ENCODE assay signal across 19 cellular contexts in the genomic region with DNA sequence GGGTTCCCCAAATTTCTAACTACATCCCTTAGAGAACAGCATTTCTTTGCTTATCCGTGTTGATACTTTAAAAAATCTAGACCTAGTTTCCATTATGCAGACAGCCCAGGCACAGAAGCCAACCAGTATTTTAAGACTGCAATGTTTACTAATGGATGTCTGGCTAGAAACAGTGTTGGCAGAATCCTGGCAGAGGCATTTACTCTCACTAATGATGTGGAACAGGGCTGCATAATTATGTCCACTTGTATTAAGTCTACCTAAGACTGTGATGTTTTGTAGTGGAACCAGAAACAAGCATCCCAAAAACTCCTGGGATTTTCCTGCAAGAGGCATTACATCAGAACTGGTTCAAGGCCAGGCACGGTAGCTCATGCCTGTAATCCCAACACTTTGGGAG. TPM values are rescaled to one million over a fixed set of nuclear protein-coding genes. Genes with fewer than 3 reads are reported as not detected.
DNase-seq lines count a peak whose midpoint lies in the region; ATAC-seq and TF ChIP-seq lines count a peak whose summit lies in the region.
"Had no signal": no experiment of that assay in that cellular context is flagged by ENCODE, and none has a peak within 500 bp of the region (broad histone marks: within the 10 kb centered on the region; RNA-seq: fewer than 3 reads in every experiment).

No MANE protein-coding gene starts in this region.

- no peak for DNase-seq in Right ventricle myocardium superior
- DNase-seq in cardiac septum (ENCODE audit: low spot score), result no peak
- peak in 1 of 2 donors; percentile 29 for DNase-seq in heart right ventricle
- DNase-seq in thyroid gland, result peak; percentile 52 to 61
- DNase-seq in RWPE1 (ENCODE audit: low spot score), result no peak
- no peak for DNase-seq in NCI-H1930 (lab: John Stamatoyannopoulos, UW)
- DNase-seq in ovary, result no peak
- DNase-seq: activated CD4-positive, alpha-beta T cell treated with anti-CD3 and anti-CD28 coated beads, Interleukin-2, amount 10 ng/mL, durations not matched to agents 24 days and 14 days; CD8-positive, alpha-beta T cell; gastrocnemius medialis; GM23248; lower lobe of right lung; NCI-H1048; SHP77; T-cell had no signal

- TF ChIP-seq POLR2A in thyroid gland (IDR thresholded peaks at IDR 0.05) (no peak), ovary (IDR thresholded peaks at IDR 0.05) (no peak)

- TF ChIP-seq EP300 in ovary (IDR thresholded peaks at IDR 0.05), result no peak

- no peak overlapping the region for H3K9ac ChIP-seq in OCI-LY3 (ENCODE audit: low read length)
- H3K9ac ChIP-seq: GM23248 had no signal

- H3K36me3 ChIP-seq in OCI-LY3 (replicated peaks; ENCODE audit: low read depth, low read length) (peaks cover 7% of the 10 kb centered on the region), heart right ventricle (no peaks in the 10 kb centered on the region), thyroid gland (no peaks in the 10 kb centered on the region), ovary (no peaks in the 10 kb centered on the region)
- H3K36me3 ChIP-seq: breast epithelium, gastrocnemius medialis, lower lobe of right lung had no signal

- H3K27me3 ChIP-seq in OCI-LY3 (ENCODE audit: low read depth, low read length) (no peaks in the 10 kb centered on the region), heart right ventricle (no peaks in the 10 kb centered on the region), thyroid gland (no peaks in the 10 kb centered on the region), ovary (no peaks in the 10 kb centered on the region)
- H3K27me3 ChIP-seq: breast epithelium, gastrocnemius medialis had no signal

- H3K79me2 ChIP-seq in OCI-LY3 (ENCODE audit: low read length), result no peaks in the 10 kb centered on the region

- H2AFZ ChIP-seq in OCI-LY3 (ENCODE audit: low read depth, low read length), result no peak overlapping the region
- H2AFZ ChIP-seq: GM23248 had no signal

- H3K27ac ChIP-seq in OCI-LY3 (ENCODE audit: low read length) (no peak overlapping the region), heart right ventricle (peak overlapping the region in 1 of 10 donors; percentile 16), thyroid gland (peak overlapping the region; percentile 31 to 60 (median 32)), RWPE1 (no peak overlapping the region), ovary (no peak overlapping the region)
- H3K27ac ChIP-seq: breast epithelium, gastrocnemius medialis, GM23248, lower lobe of right lung had no signal

- H3K9me3 ChIP-seq in OCI-LY3 (ENCODE audit: insufficient read depth, low read length) (0 out of 2 replicates have a peak, but pooled peaks cover 4% of the 10 kb centered on the region), heart right ventricle (no peaks in the 10 kb centered on the region), thyroid gland (no peaks in the 10 kb centered on the region), ovary (no peaks in the 10 kb centered on the region)
- H3K9me3 ChIP-seq: breast epithelium, gastrocnemius medialis, lower lobe of right lung had no signal

- intact Hi-C loops in Right ventricle myocardium superior (cut with DNase I) (no loop called here), cardiac septum (cut with DNase I) (no loop called here), heart right ventricle (cut with DNase I) (no loop called here), thyroid gland (cut with DNase I) (no loop called here), ovary (cut with DNase I) (no loop called here)

- TF ChIP-seq CTCF in OCI-LY3 (IDR thresholded peaks at IDR 0.05; ENCODE audit: low read depth, low read length), result no peak
- no peak for TF ChIP-seq CTCF in heart right ventricle (IDR thresholded peaks at IDR 0.05)
- TF ChIP-seq CTCF in thyroid gland (IDR thresholded peaks at IDR 0.05), result no peak
- TF ChIP-seq CTCF in RWPE1 (conservative IDR thresholded peaks at IDR 0.05; ENCODE audit: low read depth), result no peak
- TF ChIP-seq CTCF in ovary (IDR thresholded peaks at IDR 0.05), result no peak

- 45 to 60% methylated on average over 2 of the region's 2 CpGs for WGBS in heart right ventricle, 2 donors
- WGBS in thyroid gland, 2 donors, result 28 to 37% methylated on average over 2 of the region's 2 CpGs
- 41 to 47% (median 45%) methylated on average over 2 of the region's 2 CpGs for WGBS in ovary, 3 donors

- peak overlapping the region; percentile 91 for H3K4me2 ChIP-seq in OCI-LY3 (ENCODE audit: low read length)

- peak; percentile 97 for ATAC-seq in Right ventricle myocardium superior (ENCODE audit: poor library complexity)
- ATAC-seq in heart right ventricle, result peak; percentile 61 to 95 (median 86)
- ATAC-seq: CD8-positive, alpha-beta T cell; gastrocnemius medialis; lower lobe of right lung; stimulated activated memory B cell treated with anti-CD40 and anti-IgM and Interleukin-4, amounts not matched to agents 10 μg/mL and 1 μg/mL and 100 μg/mL, for 72 hours; T-cell had no signal

- POLR2A ChIA-PET in RWPE1 (lab: Yijun Ruan, JAX; ENCODE audit: low non-redundant PET), result no interaction called here

- CTCF ChIA-PET in RWPE1 (lab: Yijun Ruan, JAX), result no interaction called here

- H3K4me1 ChIP-seq in OCI-LY3 (ENCODE audit: low read length), result peaks cover 67% of the 10 kb centered on the region
- peaks cover 0 to 23% (median 0%) of the 10 kb centered on the region in 9 donors for H3K4me1 ChIP-seq in heart right ventricle
- H3K4me1 ChIP-seq in thyroid gland, result peaks cover 0 to 3% of the 10 kb centered on the region in 2 donors
- no peaks in the 10 kb centered on the region for H3K4me1 ChIP-seq in ovary (ENCODE audit: insufficient read depth)
- H3K4me1 ChIP-seq: breast epithelium, gastrocnemius medialis had no signal

- H3K4me3 ChIP-seq in OCI-LY3 (ENCODE audit: low read length), result no peak overlapping the region
- no peak overlapping the region for H3K4me3 ChIP-seq in heart right ventricle
- no peak overlapping the region for H3K4me3 ChIP-seq in thyroid gland (replicated peaks in 1 of 3)
- no peak overlapping the region for H3K4me3 ChIP-seq in ovary
- H3K4me3 ChIP-seq: breast epithelium, gastrocnemius medialis, GM23248, K562, lower lobe of right lung had no signal

- H4K20me1 ChIP-seq in OCI-LY3 (ENCODE audit: insufficient read depth, low read length), result no peaks in the 10 kb centered on the region

RNA-seq across cellular contexts. Expression of a gene that starts 50.2 kb away (rescaled TPM):
- total RNA-seq in Right ventricle myocardium superior (119 TPM), cardiac septum (213 TPM), heart right ventricle (100 to 1,000 TPM; 124 to 206 (median 170) TPM), thyroid gland (100 to 1,000 TPM; 198 to 320 (median 220) TPM), ovary (100 to 1,000 TPM; 176 to 274 (median 206) TPM)
- polyA plus RNA-seq in heart right ventricle (10 to 100 TPM; 40.7 to 78.0 TPM), ovary (100 to 1,000 TPM; 103 to 250 TPM)

Comparison
In these comparisons a context has a peak if more than half of its experiments do, and no peak if none do; other contexts are left out.
1. DNase-seq: peak in thyroid gland (2 of 2); none in Right ventricle myocardium superior (single experiment), cardiac septum (single experiment), RWPE1 (single experiment), NCI-H1930 (0 of 2) and ovary (0 of 5).
2. H3K27ac ChIP-seq: peak in thyroid gland (3 of 3); none in OCI-LY3 (single experiment), RWPE1 (single experiment) and ovary (0 of 2).